ENCODE assay signal across 1 cellular context in the genomic region with DNA sequence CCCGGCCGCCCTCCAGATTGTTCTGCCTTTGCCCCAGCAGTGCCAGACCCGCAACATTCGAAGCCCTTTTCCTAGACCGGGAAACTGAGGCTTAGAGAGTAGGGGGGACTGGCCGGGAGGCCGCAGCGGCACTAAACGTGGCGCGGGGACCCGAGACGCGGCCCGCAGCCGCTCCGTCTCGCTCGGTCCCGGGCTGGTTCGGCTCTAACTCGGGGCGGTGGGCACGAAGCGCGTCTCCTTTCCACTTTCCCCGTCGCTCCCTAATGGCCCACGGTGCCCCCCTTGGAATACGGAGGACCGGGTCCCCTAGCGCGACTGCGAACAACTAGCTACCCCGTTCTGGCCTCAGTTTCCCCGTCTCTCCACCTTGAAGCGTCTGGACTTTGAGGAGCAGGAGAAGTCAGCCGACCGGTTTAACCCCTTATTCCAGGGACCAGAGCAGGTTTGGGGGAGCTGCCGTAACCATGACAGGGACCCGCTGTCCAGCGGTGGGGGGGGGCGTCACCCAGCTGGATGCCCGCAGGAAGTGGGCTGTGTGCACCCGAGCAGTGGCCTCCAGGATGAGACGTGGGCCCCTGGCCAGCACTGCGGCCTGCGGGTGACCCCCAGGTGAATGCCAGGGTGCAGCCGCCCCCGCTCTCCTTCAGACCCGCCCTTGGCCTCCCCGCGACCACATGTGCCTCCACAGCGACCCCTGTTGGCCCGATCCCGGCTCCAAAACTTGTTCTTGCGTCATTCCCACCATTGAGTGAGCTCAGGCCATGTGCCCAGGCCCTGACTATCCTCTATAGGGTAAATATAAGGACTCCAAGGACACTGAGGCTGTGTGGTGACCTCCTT.
TF ChIP-seq lines count a peak whose summit lies in the region.

No MANE protein-coding gene starts in this region.

TF ChIP-seq in endothelial cell of umbilical vein, 7 proteins besides CTCF, POLR2A, EP300 and RAD21 (continued from another document):
- peak; percentile 34 for TF ChIP-seq JUN (IDR thresholded peaks at IDR 0.05; ENCODE audit: borderline replicate concordance, insufficient read depth, insufficient read length, low read depth)
- TF ChIP-seq MYC (IDR thresholded peaks at IDR 0.05; ENCODE audit: low read depth, low read length) = peak; percentile 93
